Comparison of ENCODE assay signal across 9 cellular contexts in genomic region chr17:27540300-27541105, GRCh38.
DNase-seq lines count a peak whose midpoint lies in the region; ATAC-seq and TF ChIP-seq lines count a peak whose summit lies in the region.
"Had no signal": no experiment of that assay in that cellular context is flagged by ENCODE, and none has a peak within 500 bp of the region (broad histone marks: within the 10 kb centered on the region; RNA-seq: fewer than 3 reads in every experiment).

No MANE protein-coding gene starts in this region.

- ATAC-seq in left lobe of liver (peak; percentile 86), HG02642 (IDR thresholded peaks at IDR 0.05; ENCODE audit: poor library complexity, unreplicated experiment) (no peak), GM21360 (IDR thresholded peaks at IDR 0.05; ENCODE audit: unreplicated experiment) (no peak), GM18907 (IDR thresholded peaks at IDR 0.05; ENCODE audit: unreplicated experiment) (no peak)

- peak overlapping the region; percentile 78 for H3K27ac Mint-ChIP-seq in MCF 10A (ENCODE audit: low read depth, unreplicated experiment)

- H3K4me3 Mint-ChIP-seq in MCF 10A (ENCODE audit: unreplicated experiment), result peak overlapping the region; percentile 32

- H3K36me3 Mint-ChIP-seq in MCF 10A (ENCODE audit: insufficient read depth, unreplicated experiment), result no peaks in the 10 kb centered on the region

- H3K27me3 Mint-ChIP-seq in MCF 10A (ENCODE audit: insufficient read depth, unreplicated experiment), result no peaks in the 10 kb centered on the region

- DNase-seq in LoVo (ENCODE audit: low spot score) (peak; percentile 30), MCF 10A (ENCODE audit: unreplicated experiment) (peak; percentile 99), left lobe of liver (ENCODE audit: low spot score) (peak; percentile 82), NCI-H2029 treated with DMSO at 0.1 percent for 48 hours (lab: John Stamatoyannopoulos, UW) (no peak)

- peaks cover 43% of the 10 kb centered on the region for H3K4me1 Mint-ChIP-seq in MCF 10A (ENCODE audit: insufficient read depth, unreplicated experiment)

- intact Hi-C loops in MCF 10A (cut with micrococcal nuclease), result loop anchor here (1.0 kb wide), 1 partner anchor 46 kb away; no protein-coding TSS in a partner anchor

- CTCF ChIA-PET in MCF 10A (lab: Yijun Ruan, JAX), result interaction anchor here (0.6 to 1.4 kb wide), 9 partner anchors 45 to 379 kb away, joined by 3 to 6 read pairs (median 3); no protein-coding TSS in a partner anchor

- H3K9me3 Mint-ChIP-seq in MCF 10A (ENCODE audit: unreplicated experiment), result no peaks in the 10 kb centered on the region

- peak overlapping the region; percentile 54 for H3K27ac ChIP-seq in temporal lobe (ENCODE audit: low read depth, low read length)
- H3K27ac ChIP-seq: cardiac muscle cell had no signal

- TF ChIP-seq CTCF in MCF 10A (IDR thresholded peaks at IDR 0.05; ENCODE audit: unreplicated experiment), result no peak

- BruUV-seq in MCF 10A (replicated peaks; lab: Mats Ljungman, UMichigan), result no TSS peak

- POLR2A ChIA-PET in MCF 10A (lab: Yijun Ruan, JAX), result interaction anchor here (0.7 to 3.3 kb wide), 13 partner anchors 9 to 316 kb away, joined by 3 to 15 read pairs (median 4); partner anchors contain the start of gene WSB1
